25 cellular contexts compared by ENCODE assay signal in genomic region chr10:126357169-126357568, GRCh38.
"Had no signal": no experiment of that assay in that cellular context is flagged by ENCODE, and none has a peak within 500 bp of the region (broad histone marks: within the 10 kb centered on the region; RNA-seq: fewer than 3 reads in every experiment).

No MANE protein-coding gene starts in this region.

- H3K27ac Mint-ChIP-seq: dendritic cell treated with granulocyte-macrophage colony-stimulating factor and Interleukin-4, amounts not matched to agents 40 ng/mL and 50 ng/mL, for 4 days; effector memory CD8-positive, alpha-beta T cell; endodermal cell had no signal

- H3K4me1 Mint-ChIP-seq: endodermal cell had no signal

- H3K27me3 Mint-ChIP-seq: dendritic cell treated with granulocyte-macrophage colony-stimulating factor and Interleukin-4, amounts not matched to agents 40 ng/mL and 50 ng/mL, for 4 days; effector memory CD8-positive, alpha-beta T cell had no signal

- DNase-seq: colonic mucosa; cortex of kidney; dermis blood vessel endothelial cell; dorsolateral prefrontal cortex; effector CD4-positive, alpha-beta T cell; effector CD8-positive, alpha-beta T cell; effector memory CD4-positive, alpha-beta T cell; effector memory CD8-positive, alpha-beta T cell; endodermal cell; erythroblast; esophagus squamous epithelium; foreskin fibroblast; foreskin keratinocyte; foreskin melanocyte; gastrocnemius medialis; head of caudate nucleus; heart left ventricle; heart right ventricle had no signal

- H3K27ac ChIP-seq: colonic mucosa, coronary artery, dorsolateral prefrontal cortex, epithelial cell of prostate, esophagus muscularis mucosa, esophagus squamous epithelium, foreskin keratinocyte, gastrocnemius medialis, gastroesophageal sphincter, heart left ventricle, heart right ventricle, hepatocyte had no signal

- H3K4me3 ChIP-seq: colonic mucosa, coronary artery, dorsolateral prefrontal cortex, esophagus muscularis mucosa, esophagus squamous epithelium, gastrocnemius medialis, gastroesophageal sphincter, heart left ventricle, heart right ventricle, hepatocyte had no signal

- H3K4me1 ChIP-seq: colonic mucosa, esophagus muscularis mucosa, esophagus squamous epithelium, foreskin keratinocyte, gastrocnemius medialis, gastroesophageal sphincter, heart left ventricle, heart right ventricle had no signal

- H3K4me3 Mint-ChIP-seq: dendritic cell treated with granulocyte-macrophage colony-stimulating factor and Interleukin-4, amounts not matched to agents 40 ng/mL and 50 ng/mL, for 4 days; effector memory CD8-positive, alpha-beta T cell; endodermal cell had no signal

- ATAC-seq: effector memory CD8-positive, alpha-beta T cell; esophagus mucosa; foreskin keratinocyte; gastrocnemius medialis; gastroesophageal sphincter; heart left ventricle; heart right ventricle had no signal

- H3K9me3 ChIP-seq: colonic mucosa, gastrocnemius medialis had no signal

- H3K36me3 ChIP-seq: colonic mucosa, esophagus muscularis mucosa, esophagus squamous epithelium, gastrocnemius medialis, gastroesophageal sphincter, heart left ventricle, heart right ventricle had no signal
